ENCODE assay signal across 10 cellular contexts in genomic region chr11:2791139-2791520, GRCh38.
DNase-seq lines count a peak whose midpoint lies in the region; ATAC-seq and TF ChIP-seq lines count a peak whose summit lies in the region.
"Had no signal": no experiment of that assay in that cellular context is flagged by ENCODE, and none has a peak within 500 bp of the region (broad histone marks: within the 10 kb centered on the region; RNA-seq: fewer than 3 reads in every experiment).

No MANE protein-coding gene starts in this region.

- 84% methylated on average over 20 of the region's 20 CpGs for WGBS in suprapubic skin
- 94% methylated on average over 20 of the region's 20 CpGs for WGBS in mesenchymal stem cell

- no peak overlapping the region for H2AFZ ChIP-seq in mesenchymal stem cell (ENCODE audit: low read depth, low read length)

- H3K4ac ChIP-seq in mesenchymal stem cell (ENCODE audit: low read depth in 1 of 2, low read length in 2 of 2) = no peak overlapping the region

- no peak for TF ChIP-seq EP300 in suprapubic skin (IDR thresholded peaks at IDR 0.05)

- intact Hi-C loops in ascending aorta (cut with DNase I) = loop anchor here (5.0 kb wide), 1 partner anchor 36 kb away; no protein-coding TSS in a partner anchor
- intact Hi-C loops in lower lobe of right lung (cut with DNase I) = no loop called here

- no peak for TF ChIP-seq CTCF in ascending aorta (IDR thresholded peaks at IDR 0.05)
- TF ChIP-seq CTCF in lower lobe of right lung (IDR thresholded peaks at IDR 0.05) = no peak
- TF ChIP-seq CTCF in suprapubic skin (IDR thresholded peaks at IDR 0.05) = no peak

- peak overlapping the region; percentile 48 to 78 for H3K4me3 ChIP-seq in ascending aorta
- H3K4me3 ChIP-seq in lower lobe of right lung = peak overlapping the region; percentile 62
- H3K4me3 ChIP-seq in suprapubic skin = peak overlapping the region; percentile 49
- H3K4me3 ChIP-seq in H7 (ENCODE audit: insufficient read depth, low read depth, low read length) = no peak overlapping the region
- no peak overlapping the region for H3K4me3 ChIP-seq in mesenchymal stem cell (ENCODE audit: insufficient read depth in 1 of 2, low read depth in 1 of 2, low read length in 2 of 2)

- H3K4me1 ChIP-seq in ascending aorta = no peaks in the 10 kb centered on the region
- H3K4me1 ChIP-seq in lower lobe of right lung = peaks cover 10% of the 10 kb centered on the region
- H3K4me1 ChIP-seq in suprapubic skin = peaks cover 14% of the 10 kb centered on the region
- peaks cover 7% of the 10 kb centered on the region for H3K4me1 ChIP-seq in mesenchymal stem cell (ENCODE audit: control insufficient read depth, insufficient read depth, low read depth, low read length)

- H3K18ac ChIP-seq in mesenchymal stem cell (ENCODE audit: low read depth in 1 of 2, low read length in 2 of 2) = no peak overlapping the region

- H3K4me1 Mint-ChIP-seq in activated T-cell treated with anti-CD3 and anti-CD28 coated beads, Interleukin-2, amount 50 U/mL, for 4 hours (ENCODE audit: low read depth) = peaks cover 3% of the 10 kb centered on the region

- no peak overlapping the region for H2BK15ac ChIP-seq in mesenchymal stem cell (ENCODE audit: low read depth, poor library complexity, severe bottlenecking)

- no peak overlapping the region for H3K23ac ChIP-seq in mesenchymal stem cell (ENCODE audit: low read length in 2 of 2)

- H3K36me3 ChIP-seq in ascending aorta (no peaks in the 10 kb centered on the region), lower lobe of right lung (no peaks in the 10 kb centered on the region), suprapubic skin (no peaks in the 10 kb centered on the region), H7 (replicated peaks; ENCODE audit: control insufficient read depth, insufficient read depth, low read length) (no peaks in the 10 kb centered on the region), mesenchymal stem cell (ENCODE audit: control insufficient read depth in 1 of 2, insufficient read depth in 2 of 2, low read depth in 1 of 2, low read length in 2 of 2) (peaks cover 0 to 2% of the 10 kb centered on the region in 2 experiments)

- no peaks in the 10 kb centered on the region for H3K79me1 ChIP-seq in mesenchymal stem cell (replicated peaks; ENCODE audit: low read length, poor library complexity, severe bottlenecking)

- ATAC-seq in activated T-cell treated with anti-CD3 and anti-CD28 coated beads, Interleukin-2, amount 50 U/mL, for 4 hours = no peak
- ATAC-seq in lower lobe of right lung = peak; percentile 79 to 88
- no peak for ATAC-seq in GM18502 (IDR thresholded peaks at IDR 0.05; ENCODE audit: poor library complexity, unreplicated experiment)

- TF ChIP-seq POLR2A in suprapubic skin (IDR thresholded peaks at IDR 0.05) = no peak

- no peak overlapping the region for H3K4me2 ChIP-seq in mesenchymal stem cell (ENCODE audit: low read length, poor library complexity, severe bottlenecking)

- peaks cover 5% of the 10 kb centered on the region for H3K36me3 Mint-ChIP-seq in activated T-cell treated with anti-CD3 and anti-CD28 coated beads, Interleukin-2, amount 50 U/mL, for 4 hours (ENCODE audit: insufficient read depth)

- H2AK5ac ChIP-seq in mesenchymal stem cell (ENCODE audit: low read length, severe bottlenecking) = no peak overlapping the region

- no peak overlapping the region for H2BK5ac ChIP-seq in mesenchymal stem cell (ENCODE audit: low read depth, low read length, poor library complexity, severe bottlenecking)

- H3K9me3 ChIP-seq in ascending aorta (no peaks in the 10 kb centered on the region), lower lobe of right lung (no peaks in the 10 kb centered on the region), suprapubic skin (no peaks in the 10 kb centered on the region), mesenchymal stem cell (ENCODE audit: control insufficient read depth, low read length) (no peaks in the 10 kb centered on the region)

- no peaks in the 10 kb centered on the region for H3K9me3 Mint-ChIP-seq in activated T-cell treated with anti-CD3 and anti-CD28 coated beads, Interleukin-2, amount 50 U/mL, for 4 hours
- H3K9me3 Mint-ChIP-seq: activated T-helper 2 cell treated with anti-CD3 and anti-CD28 coated beads, Interferon-gamma antibody, Interleukin-2, Interleukin-4, amounts not matched to agents 10 μg/mL and 5 μg/mL and 100 μg/mL, durations not matched to agents 14 hours and 24 hours and 36 hours had no signal

- no peaks in the 10 kb centered on the region for H3K27me3 Mint-ChIP-seq in activated T-cell treated with anti-CD3 and anti-CD28 coated beads, Interleukin-2, amount 50 U/mL, for 4 hours (ENCODE audit: low read depth)

- no peak for DNase-seq in activated T-cell treated with anti-CD3 and anti-CD28 coated beads, Interleukin-2, amount 50 U/mL, for 4 hours
- no peak for DNase-seq in activated T-cell treated with anti-CD3 and anti-CD28 coated beads for 4 hours
- DNase-seq in ascending aorta (ENCODE audit: low spot score in 2 of 2) = peak in 1 of 2 donors; percentile 7
- DNase-seq in lower lobe of right lung = peak; percentile 65
- peak; percentile 52 to 69 for DNase-seq in suprapubic skin (ENCODE audit: low spot score in 2 of 2)
- no peak for DNase-seq in H7
- no peak for DNase-seq in mesenchymal stem cell
- DNase-seq: GF-D8 had no signal

- H2BK12ac ChIP-seq in mesenchymal stem cell (ENCODE audit: low read length in 2 of 2) = no peak overlapping the region

- H4K8ac ChIP-seq in mesenchymal stem cell (ENCODE audit: low read length) = no peak overlapping the region

- H3K27me3 ChIP-seq in ascending aorta (no peaks in the 10 kb centered on the region), lower lobe of right lung (ENCODE audit: low read depth) (no peaks in the 10 kb centered on the region), suprapubic skin (peaks cover 33% of the 10 kb centered on the region), H7 (ENCODE audit: control insufficient read depth, insufficient read depth, low read length) (peaks cover 7% of the 10 kb centered on the region), mesenchymal stem cell (ENCODE audit: control insufficient read depth in 1 of 2, insufficient read depth in 1 of 2, low read length in 2 of 2) (peaks cover 35 to 59% of the 10 kb centered on the region in 2 experiments)

- H2BK120ac ChIP-seq in mesenchymal stem cell (ENCODE audit: low read depth, low read length) = no peak overlapping the region

- peak overlapping the region; percentile 38 for H3K4me3 Mint-ChIP-seq in activated T-cell treated with anti-CD3 and anti-CD28 coated beads, Interleukin-2, amount 50 U/mL, for 4 hours

- H3K14ac ChIP-seq in mesenchymal stem cell (ENCODE audit: low read length in 2 of 2) = no peak overlapping the region

- H3K27ac ChIP-seq in ascending aorta = no peak overlapping the region
- peak overlapping the region; percentile 36 for H3K27ac ChIP-seq in lower lobe of right lung
- no peak overlapping the region for H3K27ac ChIP-seq in suprapubic skin
- H3K27ac ChIP-seq in mesenchymal stem cell (ENCODE audit: low read length, poor library complexity, severe bottlenecking) = no peak overlapping the region

- no peak overlapping the region for H3K9ac ChIP-seq in mesenchymal stem cell (ENCODE audit: low read length)

- no peak overlapping the region for H4K91ac ChIP-seq in mesenchymal stem cell (ENCODE audit: low read length)

Comparison
In these comparisons a context has a peak if more than half of its experiments do, and no peak if none do; other contexts are left out.
1. ATAC-seq: peak in lower lobe of right lung (2 of 2); none in activated T-cell treated with anti-CD3 and anti-CD28 coated beads, Interleukin-2, amount 50 U/mL, for 4 hours (0 of 2) and GM18502 (single experiment).
2. DNase-seq: peak in lower lobe of right lung (single experiment) and suprapubic skin (2 of 2); none in activated T-cell treated with anti-CD3 and anti-CD28 coated beads, Interleukin-2, amount 50 U/mL, for 4 hours (single experiment), activated T-cell treated with anti-CD3 and anti-CD28 coated beads for 4 hours (single experiment), H7 (single experiment) and mesenchymal stem cell (single experiment).
3. H3K4me3 ChIP-seq: peak in ascending aorta (2 of 2), lower lobe of right lung (single experiment) and suprapubic skin (single experiment); none in H7 (single experiment) and mesenchymal stem cell (0 of 2).